Comparison of ENCODE assay signal across 8 cellular contexts in the genomic region with DNA sequence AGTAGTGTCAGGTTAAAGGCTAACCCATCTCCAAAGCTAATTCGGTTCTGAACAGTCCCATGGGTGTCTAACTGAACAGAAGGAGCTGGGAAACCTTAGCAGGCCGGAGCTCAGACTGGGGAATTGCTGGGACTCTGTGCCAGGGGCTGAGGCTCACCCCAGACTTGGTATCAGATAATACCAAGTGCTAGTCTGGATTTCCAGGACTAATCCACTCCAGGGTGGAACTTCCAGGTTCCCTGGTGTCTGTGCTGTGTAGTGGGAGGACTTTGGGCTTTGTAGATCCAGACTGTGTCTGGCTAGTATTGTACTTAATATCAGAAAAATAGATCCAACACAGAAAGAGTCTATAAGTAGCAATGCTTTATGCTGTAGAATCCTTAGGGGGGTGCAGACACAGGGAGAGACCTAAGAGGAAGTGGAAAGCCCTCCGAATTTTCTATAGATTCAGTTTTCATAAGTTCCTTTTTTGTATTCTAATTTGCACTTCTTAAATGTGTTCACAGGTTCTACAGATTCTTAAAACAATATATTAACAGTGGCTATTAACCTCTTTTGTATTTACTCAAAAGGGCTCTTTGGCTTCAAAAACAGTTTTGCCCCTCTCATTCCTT. TPM values are rescaled to one million over a fixed set of nuclear protein-coding genes. Genes with fewer than 3 reads are reported as not detected.
DNase-seq lines count a peak whose midpoint lies in the region; TF ChIP-seq lines count a peak whose summit lies in the region.
"Had no signal": no experiment of that assay in that cellular context is flagged by ENCODE, and none has a peak within 500 bp of the region (broad histone marks: within the 10 kb centered on the region; RNA-seq: fewer than 3 reads in every experiment).

No MANE protein-coding gene starts in this region.

- H3K36me3 Mint-ChIP-seq in progenitor cell of endocrine pancreas (ENCODE audit: insufficient read depth) (peaks cover 3% of the 10 kb centered on the region), CD14-positive monocyte (peaks cover 0 to 5% of the 10 kb centered on the region in 2 donors)

- H3K27me3 ChIP-seq in Loucy (ENCODE audit: insufficient read depth, low read length, poor library complexity, severe bottlenecking), result peaks cover 5% of the 10 kb centered on the region

- H3K9ac ChIP-seq in Loucy (ENCODE audit: low read depth, low read length, poor library complexity, severe bottlenecking), result peak overlapping the region; percentile 100

- H3K4me1 ChIP-seq in Loucy (ENCODE audit: insufficient read depth, low read length, poor library complexity, severe bottlenecking), result peaks cover 63% of the 10 kb centered on the region

- no peak for DNase-seq in GM12864 (ENCODE audit: low read depth)
- no peak for DNase-seq in coronary artery (ENCODE audit: low spot score)
- no peak for DNase-seq in progenitor cell of endocrine pancreas (ENCODE audit: low spot score, unreplicated experiment)
- DNase-seq in NCI-H1105 treated with DMSO at 0.1 percent for 48 hours (lab: John Stamatoyannopoulos, UW), result no peak
- DNase-seq in CD14-positive monocyte (ENCODE audit: low spot score), result no peak
- DNase-seq in stimulated activated CD4-positive, alpha-beta T cell treated with anti-CD3 and anti-CD28 coated beads, Interleukin-4, amount 100 ng/mL, for 4 hours, result no peak
- DNase-seq: NCI-H510A treated with DMSO at 0.1 percent for 48 hours had no signal

- no peaks in the 10 kb centered on the region for H3K27me3 Mint-ChIP-seq in progenitor cell of endocrine pancreas
- H3K27me3 Mint-ChIP-seq in CD14-positive monocyte (ENCODE audit: low read depth in 3 of 3), result peaks cover 31 to 47% (median 35%) of the 10 kb centered on the region in 3 donors

- peaks cover 88% of the 10 kb centered on the region for H3K79me2 ChIP-seq in Loucy (ENCODE audit: insufficient read depth, low read length)

- no peaks in the 10 kb centered on the region; the same call in 1 of the 2 replicates for H3K36me3 ChIP-seq in Loucy (ENCODE audit: insufficient read depth, low read length)

- H2AFZ ChIP-seq in Loucy (ENCODE audit: low read length), result no peak overlapping the region

- H3K4me2 ChIP-seq in Loucy (ENCODE audit: low read depth, low read length, poor library complexity, severe bottlenecking), result peak overlapping the region; percentile 88

- intact Hi-C loops in CD14-positive monocyte (cut with micrococcal nuclease), result no loop called here

- H3K9me3 ChIP-seq in Loucy (ENCODE audit: insufficient read depth, low read depth, low read length), result no peaks in the 10 kb centered on the region

- peaks cover 45% of the 10 kb centered on the region for H4K20me1 ChIP-seq in Loucy (ENCODE audit: insufficient read depth, low read length, poor library complexity, severe bottlenecking)

- H3K9me2 ChIP-seq in Loucy (replicated peaks; ENCODE audit: low read depth, low read length), result no peaks in the 10 kb centered on the region

- H3K4me3 Mint-ChIP-seq in progenitor cell of endocrine pancreas (ENCODE audit: low read depth), result peak overlapping the region; percentile 94
- H3K4me3 Mint-ChIP-seq in CD14-positive monocyte, result no peak overlapping the region

- TF ChIP-seq CTCF in GM12864 (IDR thresholded peaks at IDR 0.05; ENCODE audit: low read depth, low read length, missing control alignments) (no peak), Loucy (conservative IDR thresholded peaks at IDR 0.05; ENCODE audit: low read length) (no peak), coronary artery (IDR thresholded peaks at IDR 0.05) (no peak), progenitor cell of endocrine pancreas (IDR thresholded peaks at IDR 0.05; ENCODE audit: unreplicated experiment) (no peak), CD14-positive monocyte (IDR thresholded peaks at IDR 0.05) (no peak)

- H3K9me3 Mint-ChIP-seq in progenitor cell of endocrine pancreas (ENCODE audit: low read depth) (no peaks in the 10 kb centered on the region), CD14-positive monocyte (peaks cover 0 to 4% (median 2%) of the 10 kb centered on the region in 7 donors)

- peaks cover 4% of the 10 kb centered on the region; the same call in 1 of the 2 replicates for H3F3A ChIP-seq in Loucy (ENCODE audit: low read depth)

- H3K4me1 Mint-ChIP-seq in progenitor cell of endocrine pancreas (ENCODE audit: low read depth), result peaks cover 46% of the 10 kb centered on the region
- peaks cover 33% of the 10 kb centered on the region for H3K4me1 Mint-ChIP-seq in CD14-positive monocyte

- H3K27ac ChIP-seq in coronary artery, result peak overlapping the region; percentile 66 to 94

- H3K27ac Mint-ChIP-seq in progenitor cell of endocrine pancreas (peak overlapping the region; percentile 99), CD14-positive monocyte (peak overlapping the region in 2 of 7 donors; percentile 2 to 4)

- H3K4me3 ChIP-seq in GM12864 (ENCODE audit: low read depth, low read length) (peak overlapping the region; percentile 78; the same call in 1 of the 2 replicates), Loucy (ENCODE audit: low read length, poor library complexity, severe bottlenecking) (peak overlapping the region; percentile 89), coronary artery (no peak overlapping the region)

RNA-seq across cellular contexts. Expression of a gene that starts 4.1 kb away (rescaled TPM):
- 49.2 and 50.2 TPM in 2 replicates for total RNA-seq in progenitor cell of endocrine pancreas
- not detected for polyA plus RNA-seq in CD14-positive monocyte
